16 cellular contexts compared by ENCODE assay signal in genomic region chr10:24874133-24874532, GRCh38.
"Had no signal": no experiment of that assay in that cellular context is flagged by ENCODE, and none has a peak within 500 bp of the region (broad histone marks: within the 10 kb centered on the region; RNA-seq: fewer than 3 reads in every experiment).

No MANE protein-coding gene starts in this region.

- H3K27me3 ChIP-seq: breast epithelium, esophagus muscularis mucosa, neutrophil, transverse colon had no signal

- H3K27me3 Mint-ChIP-seq: activated naive CD8-positive, alpha-beta T cell treated with anti-CD3 and anti-CD28 coated beads, Interleukin-2, amount 10 ng/mL, durations not matched to agents 7 days and 5 days; T-cell had no signal

- H3K27ac Mint-ChIP-seq: activated naive CD8-positive, alpha-beta T cell treated with anti-CD3 and anti-CD28 coated beads, Interleukin-2, amount 10 ng/mL, durations not matched to agents 7 days and 5 days; naive B cell; T-cell had no signal

- DNase-seq: activated CD4-positive, alpha-beta T cell treated with anti-CD3 and anti-CD28 coated beads, Interleukin-2, amount 50 U/mL, for 1 hour; activated CD8-positive, alpha-beta memory T cell treated with anti-CD3 and anti-CD28 coated beads for 24 hours; activated naive CD4-positive, alpha-beta T cell; activated naive CD8-positive, alpha-beta T cell treated with anti-CD3 and anti-CD28 coated beads, Interleukin-2, amount 10 ng/mL, durations not matched to agents 7 days and 5 days; left colon; naive B cell; stimulated activated CD4-positive, alpha-beta T cell treated with anti-CD3 and anti-CD28 coated beads, Interleukin-4, amount 100 ng/mL, for 1 hour; stimulated activated naive CD4-positive, alpha-beta T cell; T-cell; T-helper 9 cell; transverse colon had no signal

- ATAC-seq: activated CD4-positive, CD25-positive, alpha-beta regulatory T cell treated with anti-CD3 and anti-CD28 coated beads, Interleukin-2, amount 50 U/mL, for 24 hours had no signal

- H3K27ac ChIP-seq: esophagus muscularis mucosa, neutrophil had no signal

- H3K9me3 ChIP-seq: breast epithelium, esophagus muscularis mucosa, neutrophil, transverse colon had no signal

- H3K4me3 ChIP-seq: breast epithelium, esophagus muscularis mucosa, transverse colon had no signal

- H3K4me3 Mint-ChIP-seq: activated naive CD8-positive, alpha-beta T cell treated with anti-CD3 and anti-CD28 coated beads, Interleukin-2, amount 10 ng/mL, durations not matched to agents 7 days and 5 days; naive B cell; T-cell had no signal

- FAIRE-seq: endometrium had no signal

- H3K36me3 ChIP-seq: breast epithelium, esophagus muscularis mucosa, neutrophil, transverse colon had no signal

- H3K4me1 ChIP-seq: breast epithelium had no signal
